34 cellular contexts compared by ENCODE assay signal in the genomic region with DNA sequence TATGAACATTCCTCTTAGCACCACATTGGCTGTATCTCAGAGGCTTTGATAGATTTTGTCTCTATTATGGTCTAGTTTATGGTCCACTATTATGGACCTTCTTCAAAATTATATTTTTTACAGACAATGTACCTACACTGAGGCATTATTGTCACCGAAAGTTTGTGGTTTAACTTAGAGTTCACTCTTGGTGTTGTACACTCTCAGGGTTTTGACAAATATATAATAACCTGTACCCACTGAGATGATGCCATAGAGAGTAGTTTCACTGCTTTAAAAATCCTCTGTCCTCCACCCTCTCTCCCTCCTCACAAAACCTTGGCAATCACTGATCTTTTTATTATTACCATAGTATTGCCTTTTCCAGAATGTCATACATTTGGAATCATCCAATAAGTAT.
"Had no signal": no experiment of that assay in that cellular context is flagged by ENCODE, and none has a peak within 500 bp of the region (broad histone marks: within the 10 kb centered on the region; RNA-seq: fewer than 3 reads in every experiment).

No MANE protein-coding gene starts in this region.

- H3K4me3 ChIP-seq: MG63 had no signal

- H3K9ac ChIP-seq: KMS-11 had no signal

- H3K36me3 ChIP-seq: MG63 had no signal

- H3K27ac ChIP-seq: KMS-11 had no signal

- H3K4me2 ChIP-seq: KMS-11 had no signal

- DNase-seq: Karpas-422, Kasumi-1, KG1, MG63, MM.1S, MV-4-11, NCI-H1048, NCI-H1092, NCI-H1092 treated with DMSO at 0.1 percent for 48 hours, NCI-H1105, NCI-H1105 treated with DMSO at 0.1 percent for 48 hours, NCI-H1417, NCI-H1417 treated with DMSO at 0.1 percent for 48 hours, NCI-H1436, NCI-H1436 treated with DMSO at 0.1 percent for 48 hours, NCI-H146, NCI-H1694, NCI-H1694 treated with DMSO at 0.1 percent for 48 hours, NCI-H187, NCI-H187 treated with DMSO at 0.1 percent for 48 hours, NCI-H1930, NCI-H2029, NCI-H2029 treated with DMSO at 0.1 percent for 48 hours, NCI-H2081, NCI-H2081 treated with DMSO at 0.1 percent for 48 hours, NCI-H2107, NCI-H2171, NCI-H2171 treated with DMSO at 0.1 percent for 48 hours, NCI-H2227 treated with DMSO at 0.1 percent for 48 hours, NCI-H226, NCI-H345, NCI-H446, NCI-H446 treated with DMSO at 0.1 percent for 48 hours had no signal

- H3K27me3 ChIP-seq: MG63 had no signal
